In genomic region chr9:34513567-34514214, GRCh38 we compare ENCODE assay signal across 10 cellular contexts. TPM values are rescaled to one million over a fixed set of nuclear protein-coding genes. Genes with fewer than 3 reads are reported as not detected.
A peak's percentile ranks its signal among the peaks of the same experiment; 100 is the strongest.
DNase-seq lines count a peak whose midpoint lies in the region; ATAC-seq lines count a peak whose summit lies in the region.
"Had no signal": no experiment of that assay in that cellular context is flagged by ENCODE, and none has a peak within 500 bp of the region (broad histone marks: within the 10 kb centered on the region; RNA-seq: fewer than 3 reads in every experiment).

No MANE protein-coding gene starts in this region.

- no peaks in the 10 kb centered on the region for H3K9me3 Mint-ChIP-seq in T-helper 2 cell treated with Interferon-gamma antibody and Interleukin-4, amounts not matched to agents 5 μg/mL and 100 μg/mL, for 36 hours

- no peaks in the 10 kb centered on the region for H3K36me3 Mint-ChIP-seq in T-helper 2 cell treated with Interferon-gamma antibody and Interleukin-4, amounts not matched to agents 5 μg/mL and 100 μg/mL, for 36 hours (ENCODE audit: low read depth)

- H4K5ac ChIP-seq in mesendoderm (ENCODE audit: low read length), result no peak overlapping the region

- no peak overlapping the region for H4K8ac ChIP-seq in mesendoderm (ENCODE audit: low read depth, low read length)

- H3K27ac ChIP-seq in HUES64 (ENCODE audit: low read depth, low read length) (peak overlapping the region; percentile 42; the same call in 1 of the 2 replicates), angular gyrus (ENCODE audit: low read depth, low read length) (peak overlapping the region; percentile 77), mesendoderm (ENCODE audit: low read depth, low read length) (peak overlapping the region; percentile 10)

- H3K36me3 ChIP-seq in HUES64 (ENCODE audit: insufficient read depth, low read length), result no peaks in the 10 kb centered on the region
- no peaks in the 10 kb centered on the region for H3K36me3 ChIP-seq in mesendoderm (ENCODE audit: control insufficient read depth, insufficient read depth, low read length)

- peaks cover 2% of the 10 kb centered on the region for H3K27me3 Mint-ChIP-seq in T-helper 2 cell treated with Interferon-gamma antibody and Interleukin-4, amounts not matched to agents 5 μg/mL and 100 μg/mL, for 36 hours (ENCODE audit: low read depth)

- no peak overlapping the region for H3K23ac ChIP-seq in mesendoderm (ENCODE audit: low read length)

- H3K79me1 ChIP-seq in mesendoderm (ENCODE audit: low read length), result no peaks in the 10 kb centered on the region

- H3K4ac ChIP-seq in mesendoderm (ENCODE audit: low read depth, low read length), result no peak overlapping the region

- ATAC-seq in GM19455 (IDR thresholded peaks at IDR 0.05; ENCODE audit: unreplicated experiment), result no peak

- no peak overlapping the region for H3K4me2 ChIP-seq in mesendoderm (ENCODE audit: low read length)

- H3K4me1 Mint-ChIP-seq in T-helper 2 cell treated with Interferon-gamma antibody and Interleukin-4, amounts not matched to agents 5 μg/mL and 100 μg/mL, for 36 hours (ENCODE audit: low read depth), result no peaks in the 10 kb centered on the region

- no peaks in the 10 kb centered on the region for H3K79me2 ChIP-seq in mesendoderm (ENCODE audit: control insufficient read depth, insufficient read depth, low read length)

- no peak overlapping the region for H2BK120ac ChIP-seq in mesendoderm (ENCODE audit: low read depth, low read length)

- H3K4me3 Mint-ChIP-seq in T-helper 2 cell treated with Interferon-gamma antibody and Interleukin-4, amounts not matched to agents 5 μg/mL and 100 μg/mL, for 36 hours, result no peak overlapping the region

- H3K27ac Mint-ChIP-seq in T-helper 2 cell treated with Interferon-gamma antibody and Interleukin-4, amounts not matched to agents 5 μg/mL and 100 μg/mL, for 36 hours, result no peak overlapping the region

- H3K4me1 ChIP-seq in HUES64 (ENCODE audit: insufficient read depth, low read length) (peaks cover 37% of the 10 kb centered on the region), mesendoderm (ENCODE audit: control insufficient read depth, low read depth, low read length) (peaks cover 20% of the 10 kb centered on the region)

- H3K9ac ChIP-seq in HUES64 (ENCODE audit: low read depth, low read length), result no peak overlapping the region
- peak overlapping the region; percentile 13 for H3K9ac ChIP-seq in mesendoderm (ENCODE audit: low read length)

- peak overlapping the region; percentile 43 for H3K56ac ChIP-seq in mesendoderm (ENCODE audit: low read length)

- no peak overlapping the region for H2AK5ac ChIP-seq in mesendoderm (ENCODE audit: low read length)

- H3K4me3 ChIP-seq in HUES64 (ENCODE audit: low read length) (0 out of 2 replicates have a peak overlapping the region, but pooled peaks have one; percentile 0), mesendoderm (ENCODE audit: low read length) (no peak overlapping the region)
- H3K4me3 ChIP-seq: mucosa of descending colon had no signal

- H3K27me3 ChIP-seq in HUES64 (ENCODE audit: insufficient read depth, low read length) (no peaks in the 10 kb centered on the region; the same call in 1 of the 2 replicates), mesendoderm (ENCODE audit: insufficient read depth, low read length, poor library complexity) (no peaks in the 10 kb centered on the region)

- no peak overlapping the region for H3K18ac ChIP-seq in mesendoderm (ENCODE audit: low read length)

- peak; percentile 77 for DNase-seq in D341Med (ENCODE audit: low spot score)
- peak; percentile 86 for DNase-seq in mesendoderm
- no peak for DNase-seq in T-helper 2 cell treated with Interferon-gamma antibody and Interleukin-4, amounts not matched to agents 5 μg/mL and 100 μg/mL, for 36 hours (ENCODE audit: low spot score)
- no peak for DNase-seq in NK-92 treated with Interleukin-12 subunit alpha and Interleukin-12 subunit beta, amount 100 ng/mL, for 24 hours (lab: John Stamatoyannopoulos, UW)
- DNase-seq in stimulated activated naive CD4-positive, alpha-beta T cell (lab: John Stamatoyannopoulos, UW), result no peak
- DNase-seq: mucosa of descending colon, small intestine had no signal

- H2BK5ac ChIP-seq in mesendoderm (ENCODE audit: low read length), result no peak overlapping the region

- WGBS in HUES64, result 16% methylated on average over 2 of the region's 2 CpGs
- no CpG with 5 or more reads among the region's 2 CpGs for WGBS in mesendoderm (ENCODE audit: extremely low coverage, insufficient coverage, low lambda C conversion rate)

- H2BK15ac ChIP-seq in mesendoderm (replicated peaks; ENCODE audit: low read depth), result no peak overlapping the region

- H3K9me3 ChIP-seq in HUES64 (ENCODE audit: insufficient read depth, low read depth, low read length), result no peaks in the 10 kb centered on the region
- H3K9me3 ChIP-seq: mucosa of descending colon had no signal

RNA-seq across cellular contexts. Expression of gene ENHO, which starts 9.1 kb away (rescaled TPM):
- polyA plus RNA-seq in HUES64 (2013, experiment 1 of 2), result 17.5 TPM
- polyA plus RNA-seq in HUES64 (2013, experiment 2 of 2), result 19.8 TPM
- 7.3 TPM for polyA plus RNA-seq in mesendoderm (2013, experiment 1 of 2)
- polyA plus RNA-seq in mesendoderm (2013, experiment 2 of 2), result 7.1 TPM

RNA-seq across cellular contexts. Expression of gene DNAI1, which starts 55.1 kb away (rescaled TPM):
- 0.30 TPM for polyA plus RNA-seq in HUES64 (2013, experiment 1 of 2)
- polyA plus RNA-seq in HUES64 (2013, experiment 2 of 2), result 0.63 TPM
- polyA plus RNA-seq in mesendoderm (2013, experiment 1 of 2), result 0.07 TPM
- 0.08 TPM for polyA plus RNA-seq in mesendoderm (2013, experiment 2 of 2)
- polyA plus RNA-seq: small intestine had no signal

RNA-seq across cellular contexts. Expression of gene FAM219A, which starts 55.3 kb away (rescaled TPM):
- 6.7 TPM for polyA plus RNA-seq in HUES64 (2013, experiment 1 of 2)
- polyA plus RNA-seq in HUES64 (2013, experiment 2 of 2), result 8.2 TPM
- polyA plus RNA-seq in mesendoderm (2013, experiment 1 of 2), result 7.3 TPM
- 7.0 TPM for polyA plus RNA-seq in mesendoderm (2013, experiment 2 of 2)

Comparison
In these comparisons a context has a peak if more than half of its experiments do, and no peak if none do; other contexts are left out.
1. DNase-seq: peak in D341Med (single experiment) and mesendoderm (single experiment); none in T-helper 2 cell treated with Interferon-gamma antibody and Interleukin-4, amounts not matched to agents 5 μg/mL and 100 μg/mL, for 36 hours (single experiment), NK-92 treated with Interleukin-12 subunit alpha and Interleukin-12 subunit beta, amount 100 ng/mL, for 24 hours (single experiment) and stimulated activated naive CD4-positive, alpha-beta T cell (0 of 6).
2. H3K27ac ChIP-seq: peak in every context shown above with its lines; median percentile 77 in angular gyrus; 42 in HUES64; 10 in mesendoderm.